Comparison of ENCODE assay signal across 16 cellular contexts in genomic region chr14:61346793-61347192, GRCh38. TPM values are rescaled to one million over a fixed set of nuclear protein-coding genes. Genes with fewer than 3 reads are reported as not detected.
DNase-seq lines count a peak whose midpoint lies in the region; ATAC-seq and TF ChIP-seq lines count a peak whose summit lies in the region.
"Had no signal": no experiment of that assay in that cellular context is flagged by ENCODE, and none has a peak within 500 bp of the region (broad histone marks: within the 10 kb centered on the region; RNA-seq: fewer than 3 reads in every experiment).

No MANE protein-coding gene starts in this region.

- H2AFZ ChIP-seq in mammary epithelial cell (ENCODE audit: low read depth, low read length) = no peak overlapping the region

- peaks cover 4% of the 10 kb centered on the region for H3K4me1 ChIP-seq in mammary epithelial cell (ENCODE audit: insufficient read depth, low read length)
- H3K4me1 ChIP-seq in subcutaneous abdominal adipose tissue (ENCODE audit: control insufficient read depth in 5 of 5, insufficient read depth in 5 of 5, low read length in 5 of 5) = peaks cover 2 to 73% (median 22%) of the 10 kb centered on the region in 5 donors
- H3K4me1 ChIP-seq in testis = no peaks in the 10 kb centered on the region

- POLR2A ChIA-PET in MCF 10A (lab: Yijun Ruan, JAX) = interaction anchor here (0.6 to 1.5 kb wide), 6 partner anchors 8 to 53 kb away, joined by 3 to 7 read pairs (median 4); no protein-coding TSS in a partner anchor

- no peaks in the 10 kb centered on the region for H3K9me3 Mint-ChIP-seq in MCF 10A (ENCODE audit: unreplicated experiment)

- CTCF ChIA-PET in MCF 10A (lab: Yijun Ruan, JAX) (interaction anchor here (0.7 kb wide), 1 partner anchor 59 kb away, joined by 3 read pairs; no protein-coding TSS in a partner anchor), mammary epithelial cell (lab: Charles Lee; ENCODE audit: low non-redundant PET) (no interaction called here)

- WGBS in mammary epithelial cell (ENCODE audit: low coverage, missing lambda C conversion rate) = 86% methylated on average over 4 of the region's 4 CpGs
- WGBS in testis, 2 donors = 56 to 74% methylated on average over 4 of the region's 4 CpGs

- H3K9ac ChIP-seq in mammary epithelial cell (ENCODE audit: insufficient read depth, low read length) = no peak overlapping the region
- no peak overlapping the region for H3K9ac ChIP-seq in subcutaneous abdominal adipose tissue (ENCODE audit: low read length in 5 of 5)

- no peak overlapping the region for H3K4me2 ChIP-seq in mammary epithelial cell (ENCODE audit: insufficient read depth, low read depth, low read length)

- TF ChIP-seq POLR2A in testis (IDR thresholded peaks at IDR 0.05) = no peak

- TF ChIP-seq CTCF in MCF 10A (IDR thresholded peaks at IDR 0.05; ENCODE audit: unreplicated experiment) (no peak), mammary epithelial cell (conservative IDR thresholded peaks at IDR 0.05 in 1 of 2, IDR thresholded peaks at IDR 0.05 in 1 of 2; ENCODE audit: extremely low read depth in 1 of 2, insufficient read depth in 1 of 2, low read depth in 1 of 2, low read length in 2 of 2) (no peak), epithelial cell of esophagus (IDR thresholded peaks at IDR 0.05; ENCODE audit: insufficient read depth, low read depth, low read length, missing control alignments) (no peak), testis (IDR thresholded peaks at IDR 0.05) (no peak)

- peaks cover 25% of the 10 kb centered on the region for H3K79me2 ChIP-seq in mammary epithelial cell (ENCODE audit: insufficient read depth, low read length)

- no TSS peak for BruUV-seq in MCF 10A (replicated peaks; lab: Mats Ljungman, UMichigan)
- BruUV-seq in mammary epithelial cell (replicated peaks; lab: Mats Ljungman, UMichigan) = no TSS peak

- H3K9me3 ChIP-seq in mammary epithelial cell (replicated peaks; ENCODE audit: insufficient read depth, low read length) (no peaks in the 10 kb centered on the region), T-helper 17 cell (ENCODE audit: control insufficient read depth, low read length, poor library complexity, severe bottlenecking) (no peaks in the 10 kb centered on the region), subcutaneous abdominal adipose tissue (ENCODE audit: control insufficient read depth in 5 of 5, low read length in 5 of 5) (no peaks in the 10 kb centered on the region), testis (no peaks in the 10 kb centered on the region)
- H3K9me3 ChIP-seq: gastroesophageal sphincter had no signal

- no peak overlapping the region for H3K4me3 Mint-ChIP-seq in MCF 10A (ENCODE audit: unreplicated experiment)
- H3K4me3 Mint-ChIP-seq in T-helper 17 cell = peak overlapping the region; percentile 68

- in situ Hi-C loops in mammary epithelial cell (cut with MboI; ENCODE audit: low sequenced_read_pairs in 2 of 2) = no loop called here

- intact Hi-C loops in MCF 10A (cut with micrococcal nuclease) = no loop called here
- intact Hi-C loops in mammary epithelial cell (cut with micrococcal nuclease) = no loop called here
- intact Hi-C loops in testis (cut with DNase I; ENCODE audit: low total_unique reads) = no loop called here

- no peaks in the 10 kb centered on the region for H3K27me3 ChIP-seq in mammary epithelial cell (ENCODE audit: insufficient read depth, low read length)
- no peaks in the 10 kb centered on the region for H3K27me3 ChIP-seq in subcutaneous abdominal adipose tissue (ENCODE audit: control insufficient read depth in 5 of 5, insufficient read depth in 4 of 5, low read length in 5 of 5)
- no peaks in the 10 kb centered on the region for H3K27me3 ChIP-seq in testis
- H3K27me3 ChIP-seq: gastroesophageal sphincter had no signal

- DNase-seq in MCF 10A (ENCODE audit: unreplicated experiment) (peak; percentile 64), mammary epithelial cell (no peak), T-helper 17 cell (no peak), epithelial cell of esophagus (ENCODE audit: low read depth) (peak; percentile 77), testis (no peak), NCI-H748 treated with DMSO at 0.1 percent for 48 hours (lab: John Stamatoyannopoulos, UW) (no peak), AG20443 (ENCODE audit: low spot score) (no peak)
- DNase-seq: activated CD8-positive, alpha-beta memory T cell treated with anti-CD3 and anti-CD28 coated beads, Interleukin-2, amount 50 U/mL, for 4 hours; aorta; DMS153; mesendoderm; NCI-H1092; NCI-H2171 treated with DMSO at 0.1 percent for 48 hours; stimulated activated naive CD4-positive, alpha-beta T cell had no signal

- H3K27ac ChIP-seq in mammary epithelial cell (ENCODE audit: insufficient read depth, low read depth, low read length) = no peak overlapping the region
- peak overlapping the region; percentile 20 for H3K27ac ChIP-seq in subcutaneous abdominal adipose tissue (ENCODE audit: low read depth, low read length)
- H3K27ac ChIP-seq in testis = no peak overlapping the region

- H3K4me3 ChIP-seq in mammary epithelial cell (replicated peaks in 1 of 3; ENCODE audit: insufficient read depth in 1 of 3, low read depth in 2 of 3, low read length in 3 of 3) (no peak overlapping the region), epithelial cell of esophagus (ENCODE audit: low read length) (no peak overlapping the region), subcutaneous abdominal adipose tissue (ENCODE audit: low read depth in 1 of 5, low read length in 5 of 5) (no peak overlapping the region), testis (no peak overlapping the region)
- H3K4me3 ChIP-seq: gastroesophageal sphincter had no signal

- H3K36me3 ChIP-seq in mammary epithelial cell (ENCODE audit: insufficient read depth, low read length) = no peaks in the 10 kb centered on the region
- no peaks in the 10 kb centered on the region for H3K36me3 ChIP-seq in subcutaneous abdominal adipose tissue (ENCODE audit: control insufficient read depth in 5 of 5, insufficient read depth in 5 of 5, low read length in 5 of 5)
- H3K36me3 ChIP-seq in testis (ENCODE audit: low read depth, missing control alignments) = no peaks in the 10 kb centered on the region
- H3K36me3 ChIP-seq: gastroesophageal sphincter had no signal

- dilution Hi-C loops in mammary epithelial cell (cut with HindIII; ENCODE audit: low sequenced_read_pairs) = no loop called here

- no peak for ATAC-seq in T-helper 17 cell
- ATAC-seq: gastroesophageal sphincter had no signal

- no peaks in the 10 kb centered on the region for H4K20me1 ChIP-seq in mammary epithelial cell (ENCODE audit: insufficient read depth, low read length)

- H3K27ac Mint-ChIP-seq in MCF 10A (ENCODE audit: low read depth, unreplicated experiment) (no peak overlapping the region), T-helper 17 cell (peak overlapping the region; percentile 100)

- H3K36me3 Mint-ChIP-seq in MCF 10A (ENCODE audit: insufficient read depth, unreplicated experiment) (no peaks in the 10 kb centered on the region), T-helper 17 cell (ENCODE audit: low read depth) (peaks cover 5% of the 10 kb centered on the region)

- H3K27me3 Mint-ChIP-seq in MCF 10A (ENCODE audit: insufficient read depth, unreplicated experiment) (no peaks in the 10 kb centered on the region), T-helper 17 cell (no peaks in the 10 kb centered on the region)

- H3K4me1 Mint-ChIP-seq in MCF 10A (ENCODE audit: insufficient read depth, unreplicated experiment) (peaks cover 42% of the 10 kb centered on the region), T-helper 17 cell (peaks cover 91% of the 10 kb centered on the region)

RNA-seq across cellular contexts. Expression of gene PRKCH, which starts 25.4 kb away (rescaled TPM):
- total RNA-seq in MCF 10A (2022) (10.4 and 12.4 TPM in 2 replicates), mammary epithelial cell (10 to 100 TPM in 1 of 2 donors, 1 to 10 TPM in 1; 8.8 to 16.2 TPM), T-helper 17 cell (100 to 1,000 TPM; 328 to 342 TPM), testis (10 to 100 TPM; 25.4 to 26.8 TPM)
- polyA plus RNA-seq in mammary epithelial cell (11.5 TPM), testis (ENCODE audit: insufficient read depth, low read depth, low replicate concordance) (15.0 TPM)
- polyA minus RNA-seq in mammary epithelial cell = 21.2 TPM

Comparison
In these comparisons a context has a peak if more than half of its experiments do, and no peak if none do; other contexts are left out.
1. DNase-seq: peak in MCF 10A (single experiment) and epithelial cell of esophagus (single experiment); none in mammary epithelial cell (single experiment), T-helper 17 cell (0 of 3), testis (single experiment), NCI-H748 treated with DMSO at 0.1 percent for 48 hours (single experiment) and AG20443 (single experiment).
2. RNA of gene PRKCH, which starts 25.4 kb away (total RNA-seq): 328 to 342 TPM in T-helper 17 cell; 25.4 to 26.8 TPM in testis, 8.8 to 16.2 TPM in mammary epithelial cell and 10.4 to 12.4 TPM in MCF 10A; every median in the first group is over 10 times any median in the second.